Comparison of ENCODE assay signal across 7 cellular contexts in genomic region chr11:9987303-9987702, GRCh38.
DNase-seq lines count a peak whose midpoint lies in the region; ATAC-seq, FAIRE-seq and TF ChIP-seq lines count a peak whose summit lies in the region.
"Not testable (repeated sequence)": the region's sequence is repeated elsewhere in the genome, so short reads cannot be mapped to it uniquely, and the experiment has no call there.

No MANE protein-coding gene starts in this region.

- peak overlapping the region; percentile 36 for H3K4me2 ChIP-seq in OCI-LY3 (ENCODE audit: low read length)
- H3K4me2 ChIP-seq in GM12878 (ENCODE audit: control insufficient read depth, insufficient read depth), result 0 out of 2 replicates have a peak overlapping the region, but pooled peaks have one; percentile 17

- H4K20me1 ChIP-seq in OCI-LY3 (ENCODE audit: insufficient read depth, low read length); GM12878 (ENCODE audit: control insufficient read depth, insufficient read depth): not testable (repeated sequence)

- ATAC-seq in GM21423 (IDR thresholded peaks at IDR 0.05; ENCODE audit: unreplicated experiment) (peak; percentile 60), HG03175 (IDR thresholded peaks at IDR 0.05; ENCODE audit: unreplicated experiment) (peak; percentile 66), GM12878 (peak; percentile 37)

- DNase-seq in GM12865 (ENCODE audit: low read depth) (peak; percentile 29), MV-4-11 (lab: John Stamatoyannopoulos, UW) (peak; percentile 45)
- DNase-seq in GM19239 (ENCODE audit: insufficient read length, low spot score); GM12878 (ENCODE audit: low read depth, low spot score): not testable (repeated sequence)

- 10% methylated on average over 4 of the region's 4 CpGs for WGBS in GM12878 (ENCODE audit: insufficient coverage, insufficient replicate concordance, low lambda C conversion rate, missing lambda C conversion rate)

- POLR2A ChIA-PET in GM12878 (lab: Charles Lee), result not testable (repeated sequence)

- H3K27ac ChIP-seq in OCI-LY3 (ENCODE audit: low read length); GM12878 (ENCODE audit: control insufficient read depth, insufficient read depth): not testable (repeated sequence)

- FAIRE-seq in GM19239 (lab: Jason Lieb, UNC), result peak; percentile 18
- FAIRE-seq in GM12878 (lab: Jason Lieb, UNC), result not testable (repeated sequence)

- not testable (repeated sequence) for H3K9ac ChIP-seq in OCI-LY3 (ENCODE audit: low read length); GM12878 (ENCODE audit: control insufficient read depth, insufficient read depth, low read length)

- BruUV-seq in GM12878 (replicated peaks; lab: Mats Ljungman, UMichigan), result not testable (repeated sequence)

- not testable (repeated sequence) for H3K79me2 ChIP-seq in OCI-LY3 (ENCODE audit: low read length); GM12878 (ENCODE audit: control insufficient read depth, insufficient read depth, low read length)

- H3K4me1 ChIP-seq in OCI-LY3 (ENCODE audit: low read length), result peaks cover 17% of the 10 kb centered on the region
- not testable (repeated sequence) for H3K4me1 ChIP-seq in GM12878 (ENCODE audit: control insufficient read depth, insufficient read depth, low read length)

- not testable (repeated sequence) for H3K27me3 ChIP-seq in OCI-LY3 (ENCODE audit: low read depth, low read length); GM12878 (replicated peaks in 1 of 2; ENCODE audit: control insufficient read depth in 2 of 2, insufficient read depth in 2 of 2, low read length in 1 of 2)

- RAD21 ChIA-PET in GM12878 (lab: Charles Lee; ENCODE audit: unreplicated experiment), result not testable (repeated sequence)

- H3K4me3 ChIP-seq in GM12865 (ENCODE audit: low read depth, low read length); OCI-LY3 (ENCODE audit: low read length); GM12878: not testable (repeated sequence)

- in situ Hi-C loops in GM12878 (cut with MboI), result not testable (repeated sequence)

- TF ChIP-seq CTCF in GM12865 (IDR thresholded peaks at IDR 0.05; ENCODE audit: insufficient read depth, low read depth, low read length, missing control alignments); OCI-LY3 (IDR thresholded peaks at IDR 0.05; ENCODE audit: low read depth, low read length); GM12878 (IDR thresholded peaks at IDR 0.05 in 2 of 3, conservative IDR thresholded peaks at IDR 0.05 in 1 of 3; ENCODE audit: control insufficient read depth in 2 of 3, extremely low read depth in 1 of 3, insufficient read depth in 1 of 3, low read depth in 3 of 3, low read length in 3 of 3): not testable (repeated sequence)

- CTCF ChIA-PET in GM12878 (lab: Yijun Ruan, JAX), result interaction anchor here (0.8 to 1.7 kb wide), 2 partner anchors 15 to 90 kb away, joined by 4 read pairs; no protein-coding TSS in a partner anchor

- H3K9me3 ChIP-seq in OCI-LY3 (ENCODE audit: insufficient read depth, low read length); GM12878 (replicated peaks; ENCODE audit: control insufficient read depth, insufficient read depth, low read length): not testable (repeated sequence)

- H2AFZ ChIP-seq in OCI-LY3 (ENCODE audit: low read depth, low read length); GM12878 (ENCODE audit: control insufficient read depth, low read depth, low read length): not testable (repeated sequence)

- not testable (repeated sequence) for TF ChIP-seq RAD21 in GM12878 (IDR thresholded peaks at IDR 0.05; ENCODE audit: insufficient read depth, low read depth, low read length)

- SMC1A ChIA-PET in GM12878 (lab: Charles Lee; ENCODE audit: uncharacterized antibody, unreplicated experiment), result interaction anchor here (1.1 to 1.4 kb wide), 2 partner anchors 31 to 323 kb away, joined by 3 to 4 read pairs; no protein-coding TSS in a partner anchor

- intact Hi-C loops in GM12878 (cut with micrococcal nuclease; ENCODE audit: unreplicated experiment), result not testable (repeated sequence)

- not testable (repeated sequence) for TF ChIP-seq EP300 in GM12878 (IDR thresholded peaks at IDR 0.05; ENCODE audit: borderline replicate concordance in 1 of 2, control insufficient read depth in 1 of 2, low read depth in 2 of 2, low read length in 2 of 2)

- H3K36me3 ChIP-seq in OCI-LY3 (replicated peaks; ENCODE audit: low read depth, low read length); GM12878 (ENCODE audit: control insufficient read depth in 2 of 2, insufficient read depth in 2 of 2, low read length in 1 of 2): not testable (repeated sequence)

- TF ChIP-seq POLR2A in GM12878 (IDR thresholded peaks at IDR 0.05; ENCODE audit: low read depth, low read length), result not testable (repeated sequence)

TF ChIP-seq in GM12878, 131 proteins besides CTCF, POLR2A, EP300 and RAD21:
- TF ChIP-seq MTA2 (IDR thresholded peaks at IDR 0.05; ENCODE audit: low read depth), result peak; percentile 25; the same call in 1 of the 2 replicates
- peak in 1 of 2 experiments; percentile 41; a peak in 2 of 4 replicates for TF ChIP-seq IKZF2 (IDR thresholded peaks at IDR 0.05)
